8 cellular contexts compared by ENCODE assay signal in the genomic region with DNA sequence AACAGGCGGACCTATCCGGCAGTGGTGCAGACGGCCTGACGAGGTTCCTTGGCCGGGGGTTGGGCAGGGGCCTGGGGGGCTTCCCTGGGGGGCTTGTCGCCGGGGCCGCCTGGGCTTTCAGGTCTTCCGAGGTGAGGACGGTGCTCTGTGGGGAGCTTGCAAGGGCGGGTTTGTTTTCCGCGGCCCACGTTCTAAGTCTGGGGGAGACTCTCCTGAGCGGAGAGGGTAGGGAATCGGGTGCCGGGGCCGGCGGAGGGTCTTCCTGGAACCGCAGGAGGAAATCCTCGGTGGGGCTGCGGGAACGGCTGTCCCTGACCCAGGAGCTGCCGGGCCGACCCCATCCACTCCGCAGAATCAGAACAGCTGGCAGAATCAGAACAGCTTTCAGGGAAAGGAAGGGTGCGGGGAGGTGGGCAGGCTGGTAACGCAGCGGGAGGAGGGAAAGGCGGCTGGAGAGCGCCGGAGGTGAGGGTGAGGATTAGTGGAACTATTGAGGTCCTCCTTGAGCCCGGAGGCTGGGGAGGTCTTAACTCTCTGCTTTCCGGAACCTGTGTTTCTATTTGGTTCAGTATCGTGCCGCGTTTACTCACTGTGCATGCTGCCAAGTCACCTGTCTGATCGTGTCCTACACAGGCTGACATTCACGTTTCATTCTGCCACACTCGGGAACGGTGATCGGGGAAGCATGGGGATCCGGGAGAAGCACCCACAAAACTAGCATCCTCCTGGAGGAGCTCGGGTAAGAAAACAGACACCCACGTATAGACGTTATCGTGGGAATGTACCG. TPM values are rescaled to one million over a fixed set of nuclear protein-coding genes. Genes with fewer than 3 reads are reported as not detected.
DNase-seq lines count a peak whose midpoint lies in the region; ATAC-seq and TF ChIP-seq lines count a peak whose summit lies in the region.

No MANE protein-coding gene starts in this region.

- peak overlapping the region; percentile 66 for H3K4ac ChIP-seq in trophoblast cell (ENCODE audit: low read depth, low read length)

- peak overlapping the region; percentile 79 for H4K8ac ChIP-seq in trophoblast cell (ENCODE audit: low read depth, low read length)

- H3K27ac ChIP-seq in cardiac muscle cell (peak overlapping the region; percentile 92), trophoblast cell (ENCODE audit: low read depth, low read length) (no peak overlapping the region)

- no peaks in the 10 kb centered on the region for H3K27me3 ChIP-seq in cardiac muscle cell
- H3K27me3 ChIP-seq in trophoblast cell (ENCODE audit: insufficient read depth, low read length), result no peaks in the 10 kb centered on the region

- H3K9ac ChIP-seq in trophoblast cell (ENCODE audit: low read length), result peak overlapping the region; percentile 96

- peak overlapping the region; percentile 72 for H3K14ac ChIP-seq in trophoblast cell (ENCODE audit: low read length)

- no CpG with 5 or more reads among the region's 48 CpGs for WGBS in trophoblast cell (ENCODE audit: extremely low coverage, insufficient coverage, insufficient read length)

- no peak overlapping the region for H2BK12ac ChIP-seq in trophoblast cell (ENCODE audit: low read length)

- H3K23ac ChIP-seq in trophoblast cell (ENCODE audit: low read length), result no peak overlapping the region

- peak overlapping the region; percentile 71 for H2AFZ ChIP-seq in trophoblast cell (ENCODE audit: insufficient read depth, low read length, poor library complexity)

- peaks cover 21% of the 10 kb centered on the region for H3K79me2 ChIP-seq in trophoblast cell (ENCODE audit: control insufficient read depth, insufficient read depth, low read length, poor library complexity)

- H2AK5ac ChIP-seq in trophoblast cell (ENCODE audit: low read length), result no peak overlapping the region

- peak overlapping the region; percentile 96 for H3K4me2 ChIP-seq in trophoblast cell (ENCODE audit: low read length)

- DNase-seq in SKM-1 treated with dmso at 0.1 percent for 144 hours (lab: John Stamatoyannopoulos, UW; ENCODE audit: unreplicated experiment), result peak; percentile 18
- no peak for DNase-seq in SKM-1 (lab: John Stamatoyannopoulos, UW; ENCODE audit: unreplicated experiment)
- DNase-seq in NCI-H146 (lab: John Stamatoyannopoulos, UW), result peak; percentile 69
- DNase-seq in activated naive CD4-positive, alpha-beta T cell treated with anti-CD3 and anti-CD28 coated beads, Interleukin-2, amount 50 U/mL, for 16 hours, result peak; percentile 35
- DNase-seq in cardiac muscle cell (ENCODE audit: low read depth in 1 of 2, low spot score in 1 of 2), result peak; percentile 41 to 63
- peak in 1 of 2 donors; percentile 34 for DNase-seq in trophoblast cell
- DNase-seq in NK-92 treated with Interleukin-12 subunit alpha and Interleukin-12 subunit beta, amount 100 ng/mL, for 24 hours (lab: John Stamatoyannopoulos, UW), result no peak

- peak overlapping the region; percentile 62 for H2BK5ac ChIP-seq in trophoblast cell (ENCODE audit: low read depth, low read length, poor library complexity)

- peak overlapping the region; percentile 65 for H4K91ac ChIP-seq in trophoblast cell (ENCODE audit: low read depth, low read length)

- peak overlapping the region; percentile 18 for H2BK120ac ChIP-seq in trophoblast cell (ENCODE audit: insufficient read depth, low read length, poor library complexity)

- H3K4me3 ChIP-seq in cardiac muscle cell (peak overlapping the region; percentile 86), trophoblast cell (ENCODE audit: low read depth, low read length) (peak overlapping the region; percentile 92)

- peak overlapping the region; percentile 66 for H4K12ac ChIP-seq in trophoblast cell (ENCODE audit: low read depth, low read length)

- H3K4me1 ChIP-seq in cardiac muscle cell (ENCODE audit: low read depth) (peaks cover 14% of the 10 kb centered on the region), trophoblast cell (ENCODE audit: control insufficient read depth in 1 of 2, insufficient read depth in 2 of 2, low read length in 2 of 2) (peaks cover 2% of the 10 kb centered on the region in 2 experiments)

- H3K36me3 ChIP-seq in cardiac muscle cell (peaks cover 20% of the 10 kb centered on the region), trophoblast cell (ENCODE audit: control insufficient read depth in 1 of 2, insufficient read depth in 2 of 2, low read length in 2 of 2) (peaks cover 13 to 16% of the 10 kb centered on the region in 2 experiments)

- peak overlapping the region; percentile 78 for H3K18ac ChIP-seq in trophoblast cell (ENCODE audit: low read length)

- H3K9me3 ChIP-seq in cardiac muscle cell (ENCODE audit: low read depth) (no peaks in the 10 kb centered on the region), trophoblast cell (ENCODE audit: insufficient read depth, low read depth, low read length) (no peaks in the 10 kb centered on the region)

- TF ChIP-seq CTCF in cardiac muscle cell (IDR thresholded peaks at IDR 0.05; ENCODE audit: low read depth, low read length), result no peak

- ATAC-seq in HG02571 (IDR thresholded peaks at IDR 0.05; ENCODE audit: unreplicated experiment), result peak; percentile 14

- peaks cover 10% of the 10 kb centered on the region for H3K79me1 ChIP-seq in trophoblast cell (ENCODE audit: low read length)

RNA-seq across cellular contexts. Expression of a gene that starts 28.9 kb away (rescaled TPM):
- not detected in 2 replicates for total RNA-seq in cardiac muscle cell
- polyA plus RNA-seq in cardiac muscle cell, result not detected in 2 replicates
- not detected in 2 replicates for polyA plus RNA-seq in trophoblast cell (2013)

RNA-seq across cellular contexts. Expression of a gene that starts 39.9 kb away (rescaled TPM):
- total RNA-seq in cardiac muscle cell, result 22.1 and 37.9 TPM in 2 replicates
- 42.4 and 61.2 TPM in 2 replicates for polyA plus RNA-seq in cardiac muscle cell
- 26.2 and 27.2 TPM in 2 replicates for polyA plus RNA-seq in trophoblast cell (2013)

Comparison
In these comparisons a context has a peak if more than half of its experiments do, and no peak if none do; other contexts are left out.
1. DNase-seq: peak in SKM-1 treated with dmso at 0.1 percent for 144 hours (single experiment), NCI-H146 (single experiment), activated naive CD4-positive, alpha-beta T cell treated with anti-CD3 and anti-CD28 coated beads, Interleukin-2, amount 50 U/mL, for 16 hours (single experiment) and cardiac muscle cell (2 of 2); none in SKM-1 (single experiment) and NK-92 treated with Interleukin-12 subunit alpha and Interleukin-12 subunit beta, amount 100 ng/mL, for 24 hours (single experiment).